ENCODE assay signal across 1 cellular context in genomic region chr3:177283983-177284382, GRCh38.
TF ChIP-seq lines count a peak whose summit lies in the region.

No MANE protein-coding gene starts in this region.

TF ChIP-seq in K562, 482 proteins besides CTCF, POLR2A, EP300 and RAD21 (continued from another document):
- no peak for TF ChIP-seq DEAF1 (CRISPR knock-in tag; IDR thresholded peaks at IDR 0.05)
- no peak for TF ChIP-seq L3MBTL2 (IDR thresholded peaks at IDR 0.05)
- no peak for TF ChIP-seq ATF1 (CRISPR knock-in tag; IDR thresholded peaks at IDR 0.05)
- TF ChIP-seq ATF1 (tag; IDR thresholded peaks at IDR 0.05) = no peak
